In the genomic region with DNA sequence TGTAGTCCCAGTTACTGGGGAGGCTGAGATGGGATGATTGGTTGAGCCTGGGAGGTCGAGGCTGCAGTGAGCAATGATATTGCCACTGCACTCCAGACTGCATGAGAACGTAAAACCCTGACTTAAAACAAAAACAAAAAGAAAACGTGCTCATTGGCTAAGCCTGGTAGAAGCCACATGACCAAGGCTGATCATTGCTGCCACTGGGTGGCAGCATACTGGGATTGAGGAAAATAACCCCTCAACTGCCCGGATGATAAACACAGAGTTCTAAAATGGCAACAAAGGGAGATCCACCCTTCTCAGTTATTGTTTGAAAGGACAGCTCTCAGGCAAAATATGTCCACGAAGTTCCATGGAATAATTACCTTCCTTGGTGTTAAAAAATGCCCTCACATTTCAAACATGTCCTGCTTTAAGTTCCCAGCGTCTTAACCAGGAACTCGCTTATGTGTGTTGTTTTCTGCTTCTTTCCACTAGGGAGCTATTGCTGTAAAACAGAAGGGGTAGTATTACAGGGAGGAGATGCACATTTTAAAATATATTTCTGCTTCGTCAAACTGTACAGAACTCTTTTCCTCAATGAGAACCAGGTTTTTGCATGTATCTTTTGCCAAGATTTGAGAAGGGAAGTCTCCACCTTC, we compare ENCODE assay signal across 8 cellular contexts.
DNase-seq lines count a peak whose midpoint lies in the region; ATAC-seq and TF ChIP-seq lines count a peak whose summit lies in the region.

No MANE protein-coding gene starts in this region.

- H3K4me3 ChIP-seq in SK-N-SH (ENCODE audit: low read depth in 2 of 2, low read length in 1 of 2) = peak overlapping the region in 1 of 2 experiments; percentile 32; a peak in 1 of 4 replicates
- H3K4me3 ChIP-seq in OCI-LY7 (ENCODE audit: low read depth, low read length, poor library complexity, severe bottlenecking) = no peak overlapping the region

- no peak overlapping the region for H3K4me3 Mint-ChIP-seq in effector memory CD8-positive, alpha-beta T cell
- no peak overlapping the region for H3K4me3 Mint-ChIP-seq in neural crest cell

- no peaks in the 10 kb centered on the region for H3K9me2 ChIP-seq in SK-N-SH
- no peaks in the 10 kb centered on the region for H3K9me2 ChIP-seq in OCI-LY7 (ENCODE audit: insufficient read depth, low read length)

- no peak overlapping the region for H3K27ac ChIP-seq in SK-N-SH (ENCODE audit: low read depth in 2 of 2, low read length in 1 of 2)
- no peak overlapping the region for H3K27ac ChIP-seq in OCI-LY7 (ENCODE audit: low read depth, low read length, poor library complexity, severe bottlenecking)

- H3K4me2 ChIP-seq in SK-N-SH = no peak overlapping the region
- no peak overlapping the region for H3K4me2 ChIP-seq in OCI-LY7 (ENCODE audit: low read length)

- no peaks in the 10 kb centered on the region for H3K27me3 Mint-ChIP-seq in effector memory CD8-positive, alpha-beta T cell
- no peaks in the 10 kb centered on the region for H3K27me3 Mint-ChIP-seq in neural crest cell (ENCODE audit: low read depth)

- TF ChIP-seq EP300 in SK-N-SH (IDR thresholded peaks at IDR 0.05; ENCODE audit: borderline replicate concordance in 1 of 2, low read depth in 1 of 2, low read length in 1 of 2) = no peak

- CTCF ChIA-PET in SK-N-SH (lab: Yijun Ruan, JAX) = interaction anchor here (0.5 to 2.4 kb wide), 10 partner anchors 9 to 1825 kb away, joined by 3 to 9 read pairs (median 4); no protein-coding TSS in a partner anchor
- CTCF ChIA-PET in OCI-LY7 (lab: Charles Lee; ENCODE audit: unreplicated experiment) = no interaction called here

- peak; percentile 45; the same call in 1 of the 2 replicates for TF ChIP-seq RAD21 in SK-N-SH (IDR thresholded peaks at IDR 0.05; ENCODE audit: low read length)

- H3K79me2 ChIP-seq in SK-N-SH (ENCODE audit: insufficient read depth) (no peaks in the 10 kb centered on the region), OCI-LY7 (ENCODE audit: insufficient read depth, low read depth, low read length) (no peaks in the 10 kb centered on the region)

- 27% methylated on average over 8 of the region's 8 CpGs for WGBS in SK-N-SH (ENCODE audit: low lambda C conversion rate)

- H3K36me3 ChIP-seq in SK-N-SH (replicated peaks in 1 of 2; ENCODE audit: control insufficient read depth in 1 of 2, insufficient read depth in 2 of 2, low read length in 1 of 2) = no peaks in the 10 kb centered on the region
- H3K36me3 ChIP-seq in OCI-LY7 (ENCODE audit: insufficient read depth, low read length) = no peaks in the 10 kb centered on the region

- H3F3A ChIP-seq in SK-N-SH (replicated peaks; ENCODE audit: insufficient read depth) = no peaks in the 10 kb centered on the region

- peak overlapping the region in 1 of 2 donors; percentile 26 for H3K27ac Mint-ChIP-seq in effector memory CD8-positive, alpha-beta T cell
- no peak overlapping the region for H3K27ac Mint-ChIP-seq in neural crest cell (ENCODE audit: unreplicated experiment)

- ATAC-seq in SK-N-SH treated with all-trans-retinoic acid at 6 μM for 48 hours (no peak), GM18868 (IDR thresholded peaks at IDR 0.05; ENCODE audit: unreplicated experiment) (no peak)
- ATAC-seq in effector memory CD8-positive, alpha-beta T cell (replicated peaks) = peak; percentile 47

- TF ChIP-seq CTCF in SK-N-SH (IDR thresholded peaks at IDR 0.05) (peak; percentile 18; the same call in 1 of the 2 replicates), OCI-LY7 (conservative IDR thresholded peaks at IDR 0.05; ENCODE audit: low read length) (peak; percentile 81), neural crest cell (conservative IDR thresholded peaks at IDR 0.05) (peak; percentile 61)

- H4K20me1 ChIP-seq in SK-N-SH (ENCODE audit: insufficient read depth) (no peaks in the 10 kb centered on the region), OCI-LY7 (ENCODE audit: insufficient read depth, low read length) (no peaks in the 10 kb centered on the region)

- H3K9me3 ChIP-seq in SK-N-SH (no peaks in the 10 kb centered on the region), OCI-LY7 (ENCODE audit: low read length) (0 out of 2 replicates have a peak, but pooled peaks cover 5% of the 10 kb centered on the region)

- intact Hi-C loops in OCI-LY7 (cut with micrococcal nuclease; ENCODE audit: unreplicated experiment) = loop anchor here (2.0 to 10.0 kb wide), 3 partner anchors 120 to 678 kb away; no protein-coding TSS in a partner anchor

- POLR2A ChIA-PET in SK-N-SH (lab: Yijun Ruan, JAX) = no interaction called here
- POLR2A ChIA-PET in OCI-LY7 (lab: Charles Lee) = interaction anchor here (0.6 kb wide), 3 partner anchors 231 to 1243 kb away, joined by 3 to 4 read pairs (median 3); no protein-coding TSS in a partner anchor

- no peaks in the 10 kb centered on the region for H3K27me3 ChIP-seq in SK-N-SH (ENCODE audit: insufficient read depth)

- DNase-seq in SK-N-SH (peak; percentile 30), OCI-LY7 (ENCODE audit: low spot score) (peak; percentile 48), neural crest cell (ENCODE audit: low read depth, low spot score) (no peak), NCI-H1105 treated with DMSO at 0.1 percent for 48 hours (lab: John Stamatoyannopoulos, UW) (no peak), MV-4-11 (lab: John Stamatoyannopoulos, UW) (no peak)
- peak in 2 of 3 experiments; percentile 8 to 10 for DNase-seq in effector memory CD8-positive, alpha-beta T cell

- H3K4me1 Mint-ChIP-seq in effector memory CD8-positive, alpha-beta T cell (ENCODE audit: low read depth in 2 of 2) = peaks cover 6 to 7% of the 10 kb centered on the region in 2 donors
- H3K4me1 Mint-ChIP-seq in neural crest cell = no peaks in the 10 kb centered on the region

- no peak overlapping the region for H2AFZ ChIP-seq in SK-N-SH (ENCODE audit: low read depth)
- peak overlapping the region; percentile 79; the same call in 1 of the 2 replicates for H2AFZ ChIP-seq in OCI-LY7 (ENCODE audit: low read length)

- H3K9me3 Mint-ChIP-seq in effector memory CD8-positive, alpha-beta T cell = peaks cover 4 to 7% of the 10 kb centered on the region in 2 donors
- peaks cover 14% of the 10 kb centered on the region for H3K9me3 Mint-ChIP-seq in neural crest cell

- no peaks in the 10 kb centered on the region for H3K4me1 ChIP-seq in SK-N-SH (ENCODE audit: control insufficient read depth in 1 of 2, insufficient read depth in 2 of 2, low read depth in 1 of 2, low read length in 1 of 2)
- no peaks in the 10 kb centered on the region for H3K4me1 ChIP-seq in OCI-LY7 (ENCODE audit: insufficient read depth, low read length, poor library complexity, severe bottlenecking)

- no peak overlapping the region for H3K9ac ChIP-seq in SK-N-SH

- H3K36me3 Mint-ChIP-seq in effector memory CD8-positive, alpha-beta T cell (ENCODE audit: insufficient read depth) = peaks cover 4% of the 10 kb centered on the region
- H3K36me3 Mint-ChIP-seq in neural crest cell (ENCODE audit: low read depth) = peaks cover 11% of the 10 kb centered on the region

- no TSS peak for BruUV-seq in OCI-LY7 (replicated peaks; lab: Mats Ljungman, UMichigan)

TF ChIP-seq in SK-N-SH, 30 proteins besides CTCF, POLR2A, EP300 and RAD21:
- TF ChIP-seq SMC3 (IDR thresholded peaks at IDR 0.05; ENCODE audit: low read depth, low read length) = peak; percentile 17; the same call in 1 of the 2 replicates
- no peak for TF ChIP-seq RFX5 (IDR thresholded peaks at IDR 0.05; ENCODE audit: low read length)
TF ChIP-seq in SK-N-SH: peak in this region for 1.

TF ChIP-seq in SK-N-SH treated with all-trans-retinoic acid at 6 μM for 48 hours, 23 proteins besides CTCF, POLR2A, EP300 and RAD21:
- TF ChIP-seq ZFP30 (CRISPR knock-in tag; IDR thresholded peaks at IDR 0.05) (no peak), ISL1 (CRISPR knock-in tag; IDR thresholded peaks at IDR 0.05) (no peak), ZNF70 (CRISPR knock-in tag; IDR thresholded peaks at IDR 0.05) (no peak), PPARA (CRISPR knock-in tag; IDR thresholded peaks at IDR 0.05; ENCODE audit: borderline replicate concordance) (no peak), GLIS3 (CRISPR knock-in tag; IDR thresholded peaks at IDR 0.05) (no peak)
- TF ChIP-seq, protein P1, sequence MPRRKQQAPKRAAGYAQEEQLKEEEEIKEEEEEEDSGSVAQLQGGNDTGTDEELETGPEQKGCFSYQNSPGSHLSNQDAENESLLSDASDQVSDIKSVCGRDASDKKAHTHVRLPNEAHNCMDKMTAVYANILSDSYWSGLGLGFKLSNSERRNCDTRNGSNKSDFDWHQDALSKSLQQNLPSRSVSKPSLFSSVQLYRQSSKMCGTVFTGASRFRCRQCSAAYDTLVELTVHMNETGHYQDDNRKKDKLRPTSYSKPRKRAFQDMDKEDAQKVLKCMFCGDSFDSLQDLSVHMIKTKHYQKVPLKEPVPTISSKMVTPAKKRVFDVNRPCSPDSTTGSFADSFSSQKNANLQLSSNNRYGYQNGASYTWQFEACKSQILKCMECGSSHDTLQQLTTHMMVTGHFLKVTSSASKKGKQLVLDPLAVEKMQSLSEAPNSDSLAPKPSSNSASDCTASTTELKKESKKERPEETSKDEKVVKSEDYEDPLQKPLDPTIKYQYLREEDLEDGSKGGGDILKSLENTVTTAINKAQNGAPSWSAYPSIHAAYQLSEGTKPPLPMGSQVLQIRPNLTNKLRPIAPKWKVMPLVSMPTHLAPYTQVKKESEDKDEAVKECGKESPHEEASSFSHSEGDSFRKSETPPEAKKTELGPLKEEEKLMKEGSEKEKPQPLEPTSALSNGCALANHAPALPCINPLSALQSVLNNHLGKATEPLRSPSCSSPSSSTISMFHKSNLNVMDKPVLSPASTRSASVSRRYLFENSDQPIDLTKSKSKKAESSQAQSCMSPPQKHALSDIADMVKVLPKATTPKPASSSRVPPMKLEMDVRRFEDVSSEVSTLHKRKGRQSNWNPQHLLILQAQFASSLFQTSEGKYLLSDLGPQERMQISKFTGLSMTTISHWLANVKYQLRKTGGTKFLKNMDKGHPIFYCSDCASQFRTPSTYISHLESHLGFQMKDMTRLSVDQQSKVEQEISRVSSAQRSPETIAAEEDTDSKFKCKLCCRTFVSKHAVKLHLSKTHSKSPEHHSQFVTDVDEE (CRISPR knock-in tag; IDR thresholded peaks at IDR 0.05) = no peak

Comparison
In these comparisons a context has a peak if more than half of its experiments do, and no peak if none do; other contexts are left out.
1. DNase-seq: peak in SK-N-SH (single experiment), OCI-LY7 (single experiment) and effector memory CD8-positive, alpha-beta T cell (2 of 3); none in neural crest cell (single experiment), NCI-H1105 treated with DMSO at 0.1 percent for 48 hours (single experiment) and MV-4-11 (single experiment).
2. CTCF ChIP-seq: peak in every context shown above with its lines; median percentile 81 in OCI-LY7; 61 in neural crest cell; 18 in SK-N-SH.